In genomic region chr11:8814923-8815240, GRCh38 we compare ENCODE assay signal across 16 cellular contexts.
DNase-seq lines count a peak whose midpoint lies in the region; ATAC-seq and TF ChIP-seq lines count a peak whose summit lies in the region.
"Had no signal": no experiment of that assay in that cellular context is flagged by ENCODE, and none has a peak within 500 bp of the region (broad histone marks: within the 10 kb centered on the region; RNA-seq: fewer than 3 reads in every experiment).

No MANE protein-coding gene starts in this region.

- H3K79me2 ChIP-seq in PC-3 (ENCODE audit: low read length) = no peaks in the 10 kb centered on the region
- peaks cover 6% of the 10 kb centered on the region for H3K79me2 ChIP-seq in parathyroid adenoma

- POLR2A ChIA-PET in PC-3 (lab: Charles Lee; ENCODE audit: unreplicated experiment) = no interaction called here

- TF ChIP-seq CTCF in AG10803 (conservative IDR thresholded peaks at IDR 0.05; ENCODE audit: low read length) (no peak), PC-3 (conservative IDR thresholded peaks at IDR 0.05; ENCODE audit: low read depth, low read length) (no peak), parathyroid adenoma (IDR thresholded peaks at IDR 0.05) (no peak)

- peak; percentile 77 for DNase-seq in AG10803 (ENCODE audit: low read depth)
- no peak for DNase-seq in PC-3
- DNase-seq in fibroblast of gingiva (ENCODE audit: low read depth) = peak; percentile 69
- no peak for DNase-seq in NCI-H1092 (lab: John Stamatoyannopoulos, UW)
- no peak for DNase-seq in NOMO-1 (lab: John Stamatoyannopoulos, UW; ENCODE audit: unreplicated experiment in 2 of 2)
- DNase-seq: activated CD4-positive, alpha-beta T cell treated with anti-CD3 and anti-CD28 coated beads, Interleukin-2, amount 50 U/mL, for 48 hours; effector CD8-positive, alpha-beta T cell; heart left ventricle; OCI-M1; stimulated activated CD4-positive, alpha-beta T cell treated with anti-CD3 and anti-CD28 coated beads, Interleukin-12 subunit alpha, Interleukin-12 subunit beta, amount 100 ng/mL, for 4 hours; T-helper 9 cell; tibial artery had no signal

- H3K27me3 ChIP-seq in PC-3 (ENCODE audit: low read length) = no peaks in the 10 kb centered on the region
- H3K27me3 ChIP-seq in parathyroid adenoma (ENCODE audit: control insufficient read depth, insufficient read depth, low read length) = no peaks in the 10 kb centered on the region
- H3K27me3 ChIP-seq: heart left ventricle, tibial artery had no signal

- CTCF ChIA-PET in PC-3 (lab: Charles Lee) = interaction anchor here (0.6 to 0.7 kb wide), 3 partner anchors 52 to 145 kb away, joined by 3 to 4 read pairs (median 3); no protein-coding TSS in a partner anchor

- H3K27ac ChIP-seq in PC-3 (ENCODE audit: low read length) = peak overlapping the region; percentile 53
- H3K27ac ChIP-seq in parathyroid adenoma = peak overlapping the region; percentile 70
- H3K27ac ChIP-seq: tibial artery had no signal

- H3K4me1 ChIP-seq in PC-3 (ENCODE audit: insufficient read depth, low read length) = peaks cover 30% of the 10 kb centered on the region
- peaks cover 15% of the 10 kb centered on the region for H3K4me1 ChIP-seq in parathyroid adenoma

- no peaks in the 10 kb centered on the region for H3F3A ChIP-seq in PC-3 (ENCODE audit: low read length, unreplicated experiment)

- H3K4me3 ChIP-seq in AG10803 (ENCODE audit: low read length) (no peak overlapping the region), PC-3 (ENCODE audit: low read length) (no peak overlapping the region), parathyroid adenoma (ENCODE audit: low read depth, low read length) (no peak overlapping the region)
- H3K4me3 ChIP-seq: heart left ventricle, tibial artery had no signal

- H3K36me3 ChIP-seq in PC-3 (ENCODE audit: low read depth, low read length) = no peaks in the 10 kb centered on the region
- no peaks in the 10 kb centered on the region for H3K36me3 ChIP-seq in parathyroid adenoma (ENCODE audit: control insufficient read depth, insufficient read depth, low read length)
- H3K36me3 ChIP-seq: tibial artery had no signal

- H3K4me2 ChIP-seq in PC-3 (ENCODE audit: low read length) (no peak overlapping the region), parathyroid adenoma (ENCODE audit: low read length) (no peak overlapping the region)

- no peaks in the 10 kb centered on the region for H4K20me1 ChIP-seq in PC-3 (ENCODE audit: low read length)

- H3K9me3 ChIP-seq in PC-3 (ENCODE audit: low read length) (no peaks in the 10 kb centered on the region), parathyroid adenoma (ENCODE audit: control insufficient read depth, low read length) (no peaks in the 10 kb centered on the region)
- H3K9me3 ChIP-seq: heart left ventricle, tibial artery had no signal

- H2AFZ ChIP-seq in PC-3 (ENCODE audit: low read length) = no peak overlapping the region
- H2AFZ ChIP-seq in parathyroid adenoma = peak overlapping the region; percentile 41

- intact Hi-C loops in PC-3 (cut with micrococcal nuclease) = loop anchor here (1.0 to 5.0 kb wide), 2 partner anchors 96 to 142 kb away; no protein-coding TSS in a partner anchor

- H3K9me2 ChIP-seq in PC-3 (replicated peaks; ENCODE audit: low read length) = no peaks in the 10 kb centered on the region

- ATAC-seq in PC-3 = no peak
- ATAC-seq in GM19455 (IDR thresholded peaks at IDR 0.05; ENCODE audit: unreplicated experiment) = no peak
- no peak for ATAC-seq in GM21423 (IDR thresholded peaks at IDR 0.05; ENCODE audit: unreplicated experiment)
- ATAC-seq: heart left ventricle, left lobe of liver had no signal

- no peak overlapping the region for H3K9ac ChIP-seq in PC-3 (ENCODE audit: low read length)
- no peak overlapping the region for H3K9ac ChIP-seq in parathyroid adenoma

- BruUV-seq in PC-3 (replicated peaks; lab: Mats Ljungman, UMichigan) = no TSS peak

Comparison
In these comparisons a context has a peak if more than half of its experiments do, and no peak if none do; other contexts are left out.
1. DNase-seq: peak in AG10803 (single experiment) and fibroblast of gingiva (single experiment); none in PC-3 (single experiment), NCI-H1092 (single experiment) and NOMO-1 (0 of 2).